8 cellular contexts compared by ENCODE assay signal in genomic region chr18:23703057-23703986, GRCh38. TPM values are rescaled to one million over a fixed set of nuclear protein-coding genes. Genes with fewer than 3 reads are reported as not detected.
A peak's percentile ranks its signal among the peaks of the same experiment; 100 is the strongest.
DNase-seq lines count a peak whose midpoint lies in the region; ATAC-seq and TF ChIP-seq lines count a peak whose summit lies in the region.

No MANE protein-coding gene starts in this region.

- H3K4me1 ChIP-seq in Peyer's patch, result no peaks in the 10 kb centered on the region

- no peaks in the 10 kb centered on the region for H3K36me3 ChIP-seq in Peyer's patch

- H3K4me3 ChIP-seq in Peyer's patch, result no peak overlapping the region

- no peak overlapping the region for H3K27ac ChIP-seq in Peyer's patch

- no peaks in the 10 kb centered on the region for H3K27me3 ChIP-seq in Peyer's patch

- no peaks in the 10 kb centered on the region for H3K9me3 ChIP-seq in Peyer's patch

- TF ChIP-seq CTCF in Peyer's patch (IDR thresholded peaks at IDR 0.05), result peak in 4 of 6 experiments; percentile 40 to 91 (median 90)

- peak; percentile 37 for DNase-seq in NCI-H82 (lab: John Stamatoyannopoulos, UW)
- no peak for DNase-seq in NCI-H82 treated with DMSO at 0.1 percent for 48 hours (lab: John Stamatoyannopoulos, UW; ENCODE audit: unreplicated experiment)
- peak in 1 of 3 donors; percentile 55 for DNase-seq in Peyer's patch
- peak; percentile 36 for DNase-seq in epidermal melanocyte (ENCODE audit: insufficient read length, low spot score)
- DNase-seq in non-pigmented ciliary epithelial cell (ENCODE audit: low read depth), result peak; percentile 38

- TF ChIP-seq POLR2A in Peyer's patch (IDR thresholded peaks at IDR 0.05), result no peak

- ATAC-seq in HG02798 (IDR thresholded peaks at IDR 0.05; ENCODE audit: poor library complexity, unreplicated experiment) (peak; percentile 66), HG03342 (IDR thresholded peaks at IDR 0.05; ENCODE audit: unreplicated experiment) (no peak), HG03159 (IDR thresholded peaks at IDR 0.05; ENCODE audit: unreplicated experiment) (no peak)

RNA-seq across cellular contexts. Expression of gene LAMA3, which starts 14.1 kb away (rescaled TPM):
- total RNA-seq in Peyer's patch, result 10 to 100 TPM; 14.9 to 81.4 (median 69.3) TPM

RNA-seq across cellular contexts. Expression of gene ANKRD29, which starts 40.6 kb away (rescaled TPM):
- total RNA-seq in Peyer's patch, result 10 to 100 TPM in 1 of 4 donors, 1 to 10 TPM in 3; 4.0 to 18.2 (median 8.1) TPM
